In the genomic region with DNA sequence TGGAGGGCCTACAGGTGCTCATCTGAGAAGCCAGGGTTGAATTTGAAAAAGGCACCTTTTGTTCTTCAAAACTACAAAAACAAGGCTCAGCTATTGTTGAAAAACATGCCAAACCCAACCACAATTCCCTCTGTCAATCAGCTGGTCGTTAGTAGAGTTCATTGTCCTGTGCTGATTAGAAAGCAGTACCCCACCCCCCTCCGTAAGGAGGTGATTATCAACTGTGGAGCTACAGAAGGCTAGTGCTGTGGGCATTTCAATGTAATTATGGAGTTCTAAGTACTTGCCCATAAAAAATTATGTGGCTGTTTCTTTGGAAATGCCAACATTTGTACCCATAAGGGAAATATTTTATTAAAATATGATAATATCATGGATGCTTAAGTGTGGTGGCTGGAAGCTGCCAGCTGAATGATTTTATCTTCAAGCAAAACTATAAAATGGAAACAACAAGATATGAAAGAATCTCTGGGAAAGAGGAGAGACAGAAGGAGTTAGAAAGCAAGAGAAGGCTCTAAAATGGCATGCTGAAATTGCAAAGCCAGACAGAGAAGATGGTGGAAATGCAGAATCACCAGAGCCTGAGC, we compare ENCODE assay signal across 24 cellular contexts.
"Had no signal": no experiment of that assay in that cellular context is flagged by ENCODE, and none has a peak within 500 bp of the region (broad histone marks: within the 10 kb centered on the region; RNA-seq: fewer than 3 reads in every experiment).

No MANE protein-coding gene starts in this region.

- H3K27me3 ChIP-seq: colonic mucosa, heart left ventricle, pancreas, uterus had no signal

- H3K9me3 ChIP-seq: colonic mucosa, heart left ventricle, pancreas, prostate gland, uterus had no signal

- DNase-seq: activated CD4-positive, alpha-beta T cell treated with anti-CD3 and anti-CD28 coated beads for 48 hours; activated CD4-positive, alpha-beta T cell treated with anti-CD3 and anti-CD28 coated beads, Interleukin-2, amount 50 U/mL, for 48 hours; activated CD8-positive, alpha-beta memory T cell treated with anti-CD3 and anti-CD28 coated beads for 24 hours; activated effector memory CD4-positive, alpha-beta T cell treated with Interleukin-2 at 50 U/mL for 16 hours; activated naive CD4-positive, alpha-beta T cell treated with Interleukin-2 at 50 U/mL for 16 hours; anterior cingulate cortex; cerebellar nuclear complex; colonic mucosa; effector memory CD4-positive, alpha-beta T cell; foreskin fibroblast; heart left ventricle; midbrain; naive thymus-derived CD4-positive, alpha-beta T cell; nucleus accumbens; pancreas; retina; stimulated activated CD4-positive, alpha-beta T cell treated with anti-CD3 and anti-CD28 coated beads, Interleukin-12 subunit alpha, Interleukin-12 subunit beta, amount 100 ng/mL, for 4 hours; stimulated activated CD4-positive, alpha-beta T cell treated with anti-CD3 and anti-CD28 coated beads, Interleukin-4, amount 100 ng/mL, for 24 hours; substantia nigra; T-helper 2 cell; uterus had no signal

- H3K27ac ChIP-seq: colonic mucosa, heart left ventricle, pancreas, prostate gland, skin epidermis, uterus, VCaP had no signal

- H3K4me3 ChIP-seq: colonic mucosa, heart left ventricle, pancreas, prostate gland, skin epidermis, uterus had no signal

- H3K36me3 ChIP-seq: colonic mucosa, pancreas, prostate gland, uterus had no signal

- FAIRE-seq: pancreas had no signal

- H3K4me1 ChIP-seq: colonic mucosa, heart left ventricle, pancreas, prostate gland, uterus had no signal
